8 cellular contexts compared by ENCODE assay signal in the genomic region with DNA sequence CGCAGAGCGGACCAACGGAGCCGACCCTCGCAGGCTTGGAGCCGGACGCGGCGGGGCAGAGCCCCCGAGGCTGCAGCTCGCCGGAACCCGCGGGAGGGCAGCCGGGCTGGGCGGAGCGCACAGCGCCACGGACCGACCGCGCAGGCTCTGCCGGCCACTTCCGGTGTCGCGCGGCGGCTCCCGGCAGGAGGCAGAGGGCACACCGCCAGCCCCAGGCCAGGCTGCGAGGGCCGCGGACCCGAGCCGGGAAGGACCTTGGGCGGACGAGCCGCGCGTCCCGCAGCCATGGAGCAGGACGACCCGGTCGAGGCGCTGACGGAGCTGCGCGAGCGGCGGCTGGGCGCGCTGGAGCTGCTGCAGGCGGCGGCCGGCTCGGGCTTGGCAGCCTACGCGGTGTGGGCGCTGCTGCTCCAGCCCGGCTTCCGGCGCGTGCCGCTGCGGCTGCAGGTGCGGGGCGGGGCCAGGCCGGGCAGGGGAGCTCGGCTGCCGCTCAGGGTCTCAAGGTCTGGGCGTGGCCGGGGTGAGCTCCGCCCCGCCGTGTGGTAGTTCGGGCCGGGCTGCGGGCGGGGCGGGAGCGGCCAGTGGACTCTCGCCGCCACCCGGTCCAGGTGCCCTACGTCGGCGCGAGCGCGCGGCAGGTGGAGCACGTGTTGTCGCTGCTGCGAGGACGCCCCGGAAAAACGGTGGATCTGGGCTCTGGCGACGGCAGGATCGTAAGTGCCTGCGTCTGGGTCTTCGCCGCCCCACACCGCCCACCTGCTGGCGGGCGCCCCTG. TPM values are rescaled to one million over a fixed set of nuclear protein-coding genes. Genes with fewer than 3 reads are reported as not detected.
A peak's percentile ranks its signal among the peaks of the same experiment; 100 is the strongest.
DNase-seq lines count a peak whose midpoint lies in the region; ATAC-seq and FAIRE-seq lines count a peak whose summit lies in the region.

A gene with protein sequence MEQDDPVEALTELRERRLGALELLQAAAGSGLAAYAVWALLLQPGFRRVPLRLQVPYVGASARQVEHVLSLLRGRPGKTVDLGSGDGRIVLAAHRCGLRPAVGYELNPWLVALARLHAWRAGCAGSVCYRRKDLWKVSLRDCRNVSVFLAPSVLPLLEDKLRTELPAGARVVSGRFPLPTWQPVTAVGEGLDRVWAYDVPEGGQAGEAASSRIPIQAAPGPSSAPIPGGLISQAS (plus strand): TSS at position 157 of the 775 bp plus-strand sequence. CDS start 129 bp downstream, at position 286.

- H3K36me3 Mint-ChIP-seq in activated naive CD4-positive, alpha-beta T cell treated with anti-CD3 and anti-CD28 coated beads for 36 hours (ENCODE audit: low read depth), result no peaks in the 10 kb centered on the region

- H3K4me3 Mint-ChIP-seq in activated naive CD4-positive, alpha-beta T cell treated with anti-CD3 and anti-CD28 coated beads for 36 hours, result peak within 1 kb of the TSS; percentile 82

- FAIRE-seq in frontal cortex (lab: Jason Lieb, UNC), result no peak

- WGBS in thymus, result under 1% methylated on average over 106 of the region's 106 CpGs

- H3K27ac Mint-ChIP-seq in activated naive CD4-positive, alpha-beta T cell treated with anti-CD3 and anti-CD28 coated beads for 36 hours, result peak within 1 kb of the TSS; percentile 69

- intact Hi-C loops in activated naive CD4-positive, alpha-beta T cell treated with anti-CD3 and anti-CD28 coated beads for 36 hours (cut with micrococcal nuclease), result loop anchor here (2.0 to 5.0 kb wide), 2 partner anchors 20 to 39 kb away; a partner anchor contains a TSS

- H3K4me1 Mint-ChIP-seq in activated naive CD4-positive, alpha-beta T cell treated with anti-CD3 and anti-CD28 coated beads for 36 hours (ENCODE audit: low read depth), result peaks cover 17% of the 10 kb centered on the region

- H3K9me3 Mint-ChIP-seq in activated naive CD4-positive, alpha-beta T cell treated with anti-CD3 and anti-CD28 coated beads for 36 hours, result no peaks in the 10 kb centered on the region

- H3K27me3 Mint-ChIP-seq in activated naive CD4-positive, alpha-beta T cell treated with anti-CD3 and anti-CD28 coated beads for 36 hours (ENCODE audit: low read depth), result no peaks in the 10 kb centered on the region

- H3K27me3 ChIP-seq in SJSA1 (replicated peaks) (peaks cover 9% of the 10 kb centered on the region; the same call in 1 of the 2 replicates), neuron (ENCODE audit: insufficient read depth, low read length) (no peaks in the 10 kb centered on the region), thymus (ENCODE audit: control insufficient read depth, insufficient read depth) (no peaks in the 10 kb centered on the region)

- H3K9me3 ChIP-seq in SJSA1 (replicated peaks), result 0 out of 2 replicates have a peak, but pooled peaks cover 5% of the 10 kb centered on the region
- no peaks in the 10 kb centered on the region for H3K9me3 ChIP-seq in neuron (ENCODE audit: low read length)
- H3K9me3 ChIP-seq in thymus (ENCODE audit: control insufficient read depth), result no peaks in the 10 kb centered on the region

- H3K4me3 ChIP-seq in SJSA1 (peak within 1 kb of the TSS; percentile 89), neuron (ENCODE audit: low read length) (peak within 1 kb of the TSS; percentile 80), thymus (ENCODE audit: low read length) (peak within 1 kb of the TSS; percentile 71)

- H3K27ac ChIP-seq in SJSA1, result peak within 1 kb of the TSS; percentile 40
- peak within 1 kb of the TSS; percentile 97 for H3K27ac ChIP-seq in thymus (ENCODE audit: low read depth)

- peak; percentile 58 for ATAC-seq in GM21737 (IDR thresholded peaks at IDR 0.05; ENCODE audit: unreplicated experiment)

- CTCF ChIA-PET in activated naive CD4-positive, alpha-beta T cell treated with anti-CD3 and anti-CD28 coated beads for 36 hours (lab: Charles Lee), result interaction anchor here (0.7 to 3.7 kb wide), 3 partner anchors 9 to 123 kb away, joined by 3 to 25 read pairs (median 13); a partner anchor contains a TSS

- H3K4me1 ChIP-seq in SJSA1 (replicated peaks), result peaks cover 34% of the 10 kb centered on the region
- peaks cover 50% of the 10 kb centered on the region for H3K4me1 ChIP-seq in neuron (ENCODE audit: insufficient read depth, low read length)
- peaks cover 62% of the 10 kb centered on the region for H3K4me1 ChIP-seq in thymus (ENCODE audit: control insufficient read depth, insufficient read depth, low read length)

- H3K36me3 ChIP-seq in SJSA1 (peaks cover 17% of the 10 kb centered on the region), neuron (ENCODE audit: insufficient read depth, low read length) (peaks cover 13% of the 10 kb centered on the region), thymus (ENCODE audit: control insufficient read depth, insufficient read depth) (peaks cover 3% of the 10 kb centered on the region)

- peak within 1 kb of the TSS; percentile 49 for H2AFZ ChIP-seq in neuron (ENCODE audit: low read depth, low read length)

- DNase-seq in EL (peak; percentile 79), KG1 (lab: John Stamatoyannopoulos, UW) (peak; percentile 44), SJSA1 (ENCODE audit: low read depth in 1 of 2, low spot score in 2 of 2) (peak; percentile 75 to 89), frontal cortex (ENCODE audit: low spot score in 2 of 2) (peak; percentile 90 to 97)
- DNase-seq in activated naive CD4-positive, alpha-beta T cell treated with anti-CD3 and anti-CD28 coated beads for 36 hours, result peak; percentile 76

RNA-seq across cellular contexts. Expression of the gene that starts here (rescaled TPM):
- total RNA-seq in SJSA1 (2014; rRNA removed; shearing (Covaris generic)), result 43.7 and 95.5 TPM in 2 replicates
- 10 to 100 TPM; 21.5 to 24.3 TPM for total RNA-seq in activated naive CD4-positive, alpha-beta T cell treated with anti-CD3 and anti-CD28 coated beads for 36 hours
- 13.0 TPM for total RNA-seq in frontal cortex
- polyA plus RNA-seq in thymus, result 56.2 TPM

Comparison
In these comparisons a context has a peak if more than half of its experiments do, and no peak if none do; other contexts are left out.
1. Peak in every context shown above with its lines: DNase-seq, ATAC-seq, H3K4me3 ChIP-seq and H3K27ac ChIP-seq.